ENCODE assay signal across 20 cellular contexts in genomic region chr11:92826597-92826996, GRCh38.
"Had no signal": no experiment of that assay in that cellular context is flagged by ENCODE, and none has a peak within 500 bp of the region (broad histone marks: within the 10 kb centered on the region; RNA-seq: fewer than 3 reads in every experiment).

No MANE protein-coding gene starts in this region.

- H3K27me3 ChIP-seq: brain microvascular endothelial cell, gastrocnemius medialis, right atrium auricular region, tibial artery, uterus had no signal

- H3K4me1 Mint-ChIP-seq: activated CD4-positive, alpha-beta T cell treated with anti-CD3 and anti-CD28 coated beads, Interleukin-2, amount 10 ng/mL, durations not matched to agents 24 days and 14 days; naive thymus-derived CD4-positive, alpha-beta T cell; stimulated activated naive B cell treated with anti-CD40 and anti-IgM and Interleukin-4, amounts not matched to agents 10 μg/mL and 1 μg/mL and 100 μg/mL, for 72 hours had no signal

- H3K4me1 ChIP-seq: gastrocnemius medialis, heart right ventricle, right atrium auricular region, uterus had no signal

- H3K4me3 Mint-ChIP-seq: activated CD4-positive, alpha-beta T cell treated with anti-CD3 and anti-CD28 coated beads, Interleukin-2, amount 10 ng/mL, durations not matched to agents 24 days and 14 days; activated CD8-positive, alpha-beta T cell treated with anti-CD3 and anti-CD28 coated beads, Interleukin-2, amount 10 ng/mL, durations not matched to agents 7 days and 5 days; activated naive CD8-positive, alpha-beta T cell treated with anti-CD3 and anti-CD28 coated beads, Interleukin-2, amount 10 ng/mL, durations not matched to agents 7 days and 5 days; effector memory CD8-positive, alpha-beta T cell; naive thymus-derived CD4-positive, alpha-beta T cell; stimulated activated naive B cell treated with anti-CD40 and anti-IgM and Interleukin-4, amounts not matched to agents 10 μg/mL and 1 μg/mL and 100 μg/mL, for 72 hours had no signal

- H3K36me3 Mint-ChIP-seq: activated naive CD8-positive, alpha-beta T cell treated with anti-CD3 and anti-CD28 coated beads, Interleukin-2, amount 10 ng/mL, durations not matched to agents 7 days and 5 days; naive thymus-derived CD4-positive, alpha-beta T cell; stimulated activated naive B cell treated with anti-CD40 and anti-IgM and Interleukin-4, amounts not matched to agents 10 μg/mL and 1 μg/mL and 100 μg/mL, for 72 hours had no signal

- H3K4me3 ChIP-seq: gastrocnemius medialis, heart right ventricle, mucosa of descending colon, right atrium auricular region, tibial artery, uterus had no signal

- H3K27ac Mint-ChIP-seq: activated CD4-positive, alpha-beta T cell treated with anti-CD3 and anti-CD28 coated beads, Interleukin-2, amount 10 ng/mL, durations not matched to agents 24 days and 14 days; activated CD8-positive, alpha-beta T cell treated with anti-CD3 and anti-CD28 coated beads, Interleukin-2, amount 10 ng/mL, durations not matched to agents 7 days and 5 days; activated naive CD8-positive, alpha-beta T cell treated with anti-CD3 and anti-CD28 coated beads, Interleukin-2, amount 10 ng/mL, durations not matched to agents 7 days and 5 days; effector memory CD8-positive, alpha-beta T cell; naive thymus-derived CD4-positive, alpha-beta T cell; stimulated activated naive B cell treated with anti-CD40 and anti-IgM and Interleukin-4, amounts not matched to agents 10 μg/mL and 1 μg/mL and 100 μg/mL, for 72 hours had no signal

- H3K36me3 ChIP-seq: brain microvascular endothelial cell, gastrocnemius medialis, heart right ventricle, right atrium auricular region, tibial artery, uterus had no signal

- H3K9me3 ChIP-seq: gastrocnemius medialis, heart right ventricle, mucosa of descending colon, right atrium auricular region, tibial artery, uterus had no signal

- DNase-seq: activated CD4-positive, alpha-beta T cell treated with anti-CD3 and anti-CD28 coated beads, Interleukin-2, amount 10 ng/mL, durations not matched to agents 24 days and 14 days; activated CD4-positive, CD25-positive, alpha-beta regulatory T cell; activated CD8-positive, alpha-beta memory T cell treated with anti-CD3 and anti-CD28 coated beads, Interleukin-2, amount 50 U/mL, for 48 hours; activated CD8-positive, alpha-beta T cell treated with anti-CD3 and anti-CD28 coated beads, Interleukin-2, amount 10 ng/mL, durations not matched to agents 7 days and 5 days; activated gamma-delta T cell treated with Interleukin-2 at 50 U/mL for 16 hours; activated naive CD8-positive, alpha-beta T cell treated with anti-CD3 and anti-CD28 coated beads, Interleukin-2, amount 10 ng/mL, durations not matched to agents 7 days and 5 days; dermis blood vessel endothelial cell; effector memory CD8-positive, alpha-beta T cell; gastrocnemius medialis; heart right ventricle; mucosa of descending colon; naive thymus-derived CD4-positive, alpha-beta T cell; stimulated activated CD4-positive, alpha-beta T cell treated with anti-CD3 and anti-CD28 coated beads, Interleukin-15, amount 100 ng/mL, for 24 hours; stimulated activated CD4-positive, alpha-beta T cell treated with anti-CD3 and anti-CD28 coated beads, Interleukin-4, amount 100 ng/mL, for 1 hour; stimulated activated naive B cell treated with anti-CD40 and anti-IgM and Interleukin-4, amounts not matched to agents 10 μg/mL and 1 μg/mL and 100 μg/mL, for 72 hours; T-helper 2 cell; tibial artery; uterus had no signal

- H3K27me3 Mint-ChIP-seq: activated CD4-positive, alpha-beta T cell treated with anti-CD3 and anti-CD28 coated beads, Interleukin-2, amount 10 ng/mL, durations not matched to agents 24 days and 14 days; effector memory CD8-positive, alpha-beta T cell; stimulated activated naive B cell treated with anti-CD40 and anti-IgM and Interleukin-4, amounts not matched to agents 10 μg/mL and 1 μg/mL and 100 μg/mL, for 72 hours had no signal

- H3K27ac ChIP-seq: brain microvascular endothelial cell, gastrocnemius medialis, heart right ventricle, right atrium auricular region, tibial artery, uterus had no signal

- ATAC-seq: activated CD8-positive, alpha-beta T cell treated with anti-CD3 and anti-CD28 coated beads, Interleukin-2, amount 10 ng/mL, durations not matched to agents 7 days and 5 days; effector memory CD8-positive, alpha-beta T cell; gastrocnemius medialis; heart right ventricle; mucosa of descending colon; naive thymus-derived CD4-positive, alpha-beta T cell; stimulated activated naive B cell treated with anti-CD40 and anti-IgM and Interleukin-4, amounts not matched to agents 10 μg/mL and 1 μg/mL and 100 μg/mL, for 72 hours had no signal

- H3K9me3 Mint-ChIP-seq: activated CD4-positive, alpha-beta T cell treated with anti-CD3 and anti-CD28 coated beads, Interleukin-2, amount 10 ng/mL, durations not matched to agents 24 days and 14 days had no signal
